Comparison of ENCODE assay signal across 3 cellular contexts in genomic region chr10:48281697-48282096, GRCh38. TPM values are rescaled to one million over a fixed set of nuclear protein-coding genes. Genes with fewer than 3 reads are reported as not detected.
"Had no signal": no experiment of that assay in that cellular context is flagged by ENCODE, and none has a peak within 500 bp of the region (broad histone marks: within the 10 kb centered on the region; RNA-seq: fewer than 3 reads in every experiment).

No MANE protein-coding gene starts in this region.

RNA-seq across cellular contexts. Expression of gene FRMPD2, which starts 7.2 kb away (rescaled TPM):
- total RNA-seq: LHCN-M2, M059J, NCI-H460 had no signal
